ENCODE assay signal across 21 cellular contexts in genomic region chr12:54048694-54049093, GRCh38. TPM values are rescaled to one million over a fixed set of nuclear protein-coding genes. Genes with fewer than 3 reads are reported as not detected.
DNase-seq lines count a peak whose midpoint lies in the region; ATAC-seq and TF ChIP-seq lines count a peak whose summit lies in the region.
"Had no signal": no experiment of that assay in that cellular context is flagged by ENCODE, and none has a peak within 500 bp of the region (broad histone marks: within the 10 kb centered on the region; RNA-seq: fewer than 3 reads in every experiment).

No MANE protein-coding gene starts in this region.

- peak overlapping the region; percentile 30 for H3K4me3 Mint-ChIP-seq in activated naive CD8-positive, alpha-beta T cell
- no peak overlapping the region for H3K4me3 Mint-ChIP-seq in activated naive CD8-positive, alpha-beta T cell treated with anti-CD3 and anti-CD28 coated beads, Interleukin-2, amount 50 U/mL, for 24 hours
- peak overlapping the region; percentile 72 for H3K4me3 Mint-ChIP-seq in mesothelial cell of epicardium
- H3K4me3 Mint-ChIP-seq: CD4-positive, alpha-beta T cell had no signal

- H3K27ac ChIP-seq in osteoblast (ENCODE audit: low read depth, low read length), result no peak overlapping the region
- H3K27ac ChIP-seq: 22Rv1, A549, C4-2B, GM23248, HL-60 had no signal

- H3K27ac Mint-ChIP-seq in activated naive CD8-positive, alpha-beta T cell, result no peak overlapping the region
- H3K27ac Mint-ChIP-seq in activated naive CD8-positive, alpha-beta T cell treated with anti-CD3 and anti-CD28 coated beads, Interleukin-2, amount 50 U/mL, for 24 hours, result no peak overlapping the region
- H3K27ac Mint-ChIP-seq in mesothelial cell of epicardium, result peak overlapping the region; percentile 96
- H3K27ac Mint-ChIP-seq: CD4-positive, alpha-beta T cell had no signal

- no peaks in the 10 kb centered on the region for H3K9me3 Mint-ChIP-seq in activated naive CD8-positive, alpha-beta T cell (ENCODE audit: low read depth)
- H3K9me3 Mint-ChIP-seq in activated naive CD8-positive, alpha-beta T cell treated with anti-CD3 and anti-CD28 coated beads, Interleukin-2, amount 50 U/mL, for 24 hours, result no peaks in the 10 kb centered on the region
- H3K9me3 Mint-ChIP-seq in mesothelial cell of epicardium, result no peaks in the 10 kb centered on the region
- H3K9me3 Mint-ChIP-seq: CD4-positive, alpha-beta T cell had no signal

- no peak overlapping the region for H3K4me2 ChIP-seq in osteoblast (ENCODE audit: insufficient read depth, low read length)
- H3K4me2 ChIP-seq: A549 had no signal

- ATAC-seq in activated naive CD8-positive, alpha-beta T cell treated with anti-CD3 and anti-CD28 coated beads, Interleukin-2, amount 50 U/mL, for 24 hours, result no peak
- ATAC-seq in HG03378 (IDR thresholded peaks at IDR 0.05; ENCODE audit: unreplicated experiment) (no peak), left lobe of liver (no peak)
- ATAC-seq: A549, HCT116 had no signal

- no peak for TF ChIP-seq CTCF in mesothelial cell of epicardium (IDR thresholded peaks at IDR 0.05; ENCODE audit: unreplicated experiment)
- TF ChIP-seq CTCF in osteoblast (IDR thresholded peaks at IDR 0.05; ENCODE audit: extremely low read depth, low read depth, low read length), result no peak

- H3K79me2 ChIP-seq in osteoblast (ENCODE audit: insufficient read depth, low read length), result peaks cover 11% of the 10 kb centered on the region

- no peaks in the 10 kb centered on the region for H3K27me3 ChIP-seq in osteoblast (ENCODE audit: insufficient read depth, low read length)

- H3K4me1 Mint-ChIP-seq in activated naive CD8-positive, alpha-beta T cell (ENCODE audit: low read depth), result peaks cover 49% of the 10 kb centered on the region
- peaks cover 28% of the 10 kb centered on the region for H3K4me1 Mint-ChIP-seq in activated naive CD8-positive, alpha-beta T cell treated with anti-CD3 and anti-CD28 coated beads, Interleukin-2, amount 50 U/mL, for 24 hours
- peaks cover 96% of the 10 kb centered on the region for H3K4me1 Mint-ChIP-seq in mesothelial cell of epicardium

- no peaks in the 10 kb centered on the region for H3K36me3 ChIP-seq in osteoblast (ENCODE audit: insufficient read depth, low read length)

- H3K9me3 ChIP-seq in osteoblast (ENCODE audit: low read depth, low read length), result no peaks in the 10 kb centered on the region
- H3K9me3 ChIP-seq: A549 had no signal

- peaks cover 39% of the 10 kb centered on the region for H4K20me1 ChIP-seq in osteoblast (ENCODE audit: insufficient read depth, low read length)

- no peak overlapping the region for H3K4me3 ChIP-seq in osteoblast (ENCODE audit: insufficient read depth, low read length)
- H3K4me3 ChIP-seq: A549, GM23248 had no signal

- H3K27me3 Mint-ChIP-seq in activated naive CD8-positive, alpha-beta T cell, result peaks cover 56% of the 10 kb centered on the region
- peaks cover 92% of the 10 kb centered on the region for H3K27me3 Mint-ChIP-seq in activated naive CD8-positive, alpha-beta T cell treated with anti-CD3 and anti-CD28 coated beads, Interleukin-2, amount 50 U/mL, for 24 hours
- peaks cover 50% of the 10 kb centered on the region for H3K27me3 Mint-ChIP-seq in mesothelial cell of epicardium (ENCODE audit: low read depth)

- no peaks in the 10 kb centered on the region for H3K36me3 Mint-ChIP-seq in activated naive CD8-positive, alpha-beta T cell
- H3K36me3 Mint-ChIP-seq in activated naive CD8-positive, alpha-beta T cell treated with anti-CD3 and anti-CD28 coated beads, Interleukin-2, amount 50 U/mL, for 24 hours (ENCODE audit: low read depth), result peaks cover 2% of the 10 kb centered on the region
- H3K36me3 Mint-ChIP-seq in mesothelial cell of epicardium, result no peaks in the 10 kb centered on the region

- peaks cover 1% of the 10 kb centered on the region for H3K4me1 ChIP-seq in osteoblast (ENCODE audit: insufficient read depth, low read length)

- no peak for DNase-seq in activated naive CD8-positive, alpha-beta T cell treated with anti-CD3 and anti-CD28 coated beads, Interleukin-2, amount 50 U/mL, for 24 hours
- DNase-seq in mesothelial cell of epicardium (ENCODE audit: low spot score in 2 of 2, unreplicated experiment in 2 of 2), result no peak
- peak; percentile 62 for DNase-seq in osteoblast (ENCODE audit: insufficient read length, low spot score, missing footprints)
- no peak for DNase-seq in NCI-H2029 treated with DMSO at 0.1 percent for 48 hours (lab: John Stamatoyannopoulos, UW)
- DNase-seq in left lobe of liver (ENCODE audit: low spot score), result no peak
- DNase-seq in activated naive CD4-positive, alpha-beta T cell treated with anti-CD3 and anti-CD28 coated beads, Interleukin-2, amount 50 U/mL, for 16 hours, result no peak
- DNase-seq: AML-193; CD4-positive, alpha-beta T cell; DMS153; DMS79; GDM1; GM23248; H7; IMR-90 had no signal

- no peak overlapping the region for H2AFZ ChIP-seq in osteoblast (ENCODE audit: low read length)
- H2AFZ ChIP-seq: GM23248 had no signal

RNA-seq across cellular contexts. Expression of gene HOXC4, which starts 4.9 kb away (rescaled TPM):
- total RNA-seq in mesothelial cell of epicardium, result 67.4 to 73.6 TPM (median 69.4 TPM) in 3 replicates
- total RNA-seq in osteoblast, result 3.3 and 4.1 TPM in 2 replicates
- total RNA-seq in left lobe of liver, result 0.10 TPM
- total RNA-seq: CD4-positive, alpha-beta T cell; H7 had no signal

RNA-seq across cellular contexts. Expression of gene HOXC5, which starts 15.8 kb away (rescaled TPM):
- total RNA-seq in mesothelial cell of epicardium (28.7 to 33.8 TPM (median 29.3 TPM) in 3 replicates), osteoblast (1.8 and 2.1 TPM in 2 replicates), left lobe of liver (not detected)
- total RNA-seq: CD4-positive, alpha-beta T cell; H7; IMR-90 had no signal

RNA-seq across cellular contexts. Expression of gene HOXC6, which starts 20.5 kb away (rescaled TPM):
- total RNA-seq in mesothelial cell of epicardium, result 15.5 to 17.4 TPM (median 16.3 TPM) in 3 replicates
- total RNA-seq in osteoblast, result 5.6 and 7.2 TPM in 2 replicates
- total RNA-seq in left lobe of liver, result not detected
- total RNA-seq: CD4-positive, alpha-beta T cell; H7; IMR-90 had no signal

RNA-seq across cellular contexts. Expression of gene HOXC8, which starts 39.9 kb away (rescaled TPM):
- total RNA-seq in mesothelial cell of epicardium (4.9 to 5.9 TPM (median 5.5 TPM) in 3 replicates), osteoblast (3.2 and 5.1 TPM in 2 replicates), left lobe of liver (not detected)
- total RNA-seq: CD4-positive, alpha-beta T cell; H7 had no signal

RNA-seq across cellular contexts. Expression of gene HOXC9, which starts 48.7 kb away (rescaled TPM):
- total RNA-seq in mesothelial cell of epicardium (1.1 to 2.0 TPM (median 1.6 TPM) in 3 replicates), osteoblast (8.3 and 11.6 TPM in 2 replicates), left lobe of liver (not detected)
- total RNA-seq: CD4-positive, alpha-beta T cell; H7; IMR-90 had no signal

Comparison
In these comparisons a context has a peak if more than half of its experiments do, and no peak if none do; other contexts are left out.
1. RNA of gene HOXC4, which starts 4.9 kb away (total RNA-seq): 67.4 to 73.6 TPM in mesothelial cell of epicardium; 3.3 to 4.1 TPM in osteoblast and 0.10 TPM in left lobe of liver (single experiment); every median in the first group is over 10 times any median in the second.